8 cellular contexts compared by ENCODE assay signal in genomic region chr9:126238415-126238814, GRCh38.
"Had no signal": no experiment of that assay in that cellular context is flagged by ENCODE, and none has a peak within 500 bp of the region (broad histone marks: within the 10 kb centered on the region; RNA-seq: fewer than 3 reads in every experiment).

No MANE protein-coding gene starts in this region.

- H3K27ac ChIP-seq: GM23248, HL-60 had no signal

- H3K9ac ChIP-seq: GM23248 had no signal

- H3K27ac Mint-ChIP-seq: HFFc6 had no signal

- H3K4me1 ChIP-seq: HAP-1 had no signal

- H3K36me3 ChIP-seq: HAP-1 had no signal

- H3K4me3 Mint-ChIP-seq: HFFc6 had no signal

- H3K4me3 ChIP-seq: GM23248, HAP-1 had no signal

- ATAC-seq: HCT116 had no signal

- DNase-seq: GM23248, GOT3, H7, HFFc6, IMR-90 had no signal

- H2AFZ ChIP-seq: GM23248 had no signal
